ENCODE assay signal across 1 cellular context in the genomic region with DNA sequence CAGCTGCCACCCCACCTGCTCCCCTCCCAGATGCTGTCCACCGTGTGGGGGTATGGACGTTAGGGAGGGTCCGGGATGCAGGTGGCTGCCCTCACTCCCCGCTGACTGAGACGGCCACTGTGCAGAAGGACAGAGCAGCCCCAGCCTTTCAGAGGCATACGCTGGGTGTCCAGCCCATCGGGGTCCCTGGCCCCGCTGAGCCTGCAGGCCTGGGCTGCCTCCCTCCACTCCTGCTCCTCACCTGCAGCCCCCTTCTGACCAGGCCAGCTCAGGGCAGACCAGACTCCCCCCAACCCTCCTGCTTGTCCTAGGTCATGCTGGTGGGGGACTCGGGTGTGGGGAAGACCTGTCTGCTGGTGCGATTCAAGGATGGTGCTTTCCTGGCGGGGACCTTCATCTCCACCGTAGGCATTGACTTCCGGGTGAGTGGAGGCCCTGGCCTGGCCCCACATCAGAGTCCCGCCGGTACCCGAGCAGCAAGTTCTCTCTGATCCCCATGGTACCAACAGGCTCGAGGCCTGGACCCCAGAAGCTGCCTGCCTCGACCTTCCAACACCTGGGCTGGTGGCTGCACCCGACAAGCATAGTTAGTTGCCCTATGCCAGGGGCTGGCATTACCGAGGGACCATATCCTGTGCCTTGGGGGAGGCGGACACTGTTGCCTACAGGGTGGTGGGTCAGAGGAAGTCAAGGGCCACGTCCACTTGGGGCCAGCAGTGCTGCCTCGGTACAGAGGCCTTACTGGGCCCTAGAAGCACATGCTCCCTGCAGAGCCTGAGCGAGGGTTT.
TF ChIP-seq lines count a peak whose summit lies in the region.

No MANE protein-coding gene starts in this region.

TF ChIP-seq in WTC11, 78 proteins besides CTCF, POLR2A, EP300 and RAD21 (continued from another document and continues in another):
- TF ChIP-seq, protein P1, sequence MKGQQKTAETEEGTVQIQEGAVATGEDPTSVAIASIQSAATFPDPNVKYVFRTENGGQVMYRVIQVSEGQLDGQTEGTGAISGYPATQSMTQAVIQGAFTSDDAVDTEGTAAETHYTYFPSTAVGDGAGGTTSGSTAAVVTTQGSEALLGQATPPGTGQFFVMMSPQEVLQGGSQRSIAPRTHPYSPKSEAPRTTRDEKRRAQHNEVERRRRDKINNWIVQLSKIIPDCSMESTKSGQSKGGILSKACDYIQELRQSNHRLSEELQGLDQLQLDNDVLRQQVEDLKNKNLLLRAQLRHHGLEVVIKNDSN (CRISPR knock-in tag; IDR thresholded peaks at IDR 0.05), result no peak
- TF ChIP-seq, protein P2, sequence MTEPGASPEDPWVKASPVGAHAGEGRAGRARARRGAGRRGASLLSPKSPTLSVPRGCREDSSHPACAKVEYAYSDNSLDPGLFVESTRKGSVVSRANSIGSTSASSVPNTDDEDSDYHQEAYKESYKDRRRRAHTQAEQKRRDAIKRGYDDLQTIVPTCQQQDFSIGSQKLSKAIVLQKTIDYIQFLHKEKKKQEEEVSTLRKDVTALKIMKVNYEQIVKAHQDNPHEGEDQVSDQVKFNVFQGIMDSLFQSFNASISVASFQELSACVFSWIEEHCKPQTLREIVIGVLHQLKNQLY (CRISPR knock-in tag; IDR thresholded peaks at IDR 0.05), result peak; percentile 84; the same call in 1 of the 2 replicates
- TF ChIP-seq NR3C1 (CRISPR knock-in tag; conservative IDR thresholded peaks at IDR 0.05; ENCODE audit: low read depth) (no peak), CREM (CRISPR knock-in tag; IDR thresholded peaks at IDR 0.05) (0 out of 2 replicates have a peak, but pooled peaks have one; percentile 30), NR2C2 (CRISPR knock-in tag; IDR thresholded peaks at IDR 0.05) (no peak), PRRX2 (CRISPR knock-in tag; IDR thresholded peaks at IDR 0.05) (peak; percentile 78; the same call in 1 of the 2 replicates), GABPB1 (CRISPR knock-in tag; IDR thresholded peaks at IDR 0.05) (no peak), MYBL2 (CRISPR knock-in tag; IDR thresholded peaks at IDR 0.05) (no peak), ZNF138 (CRISPR knock-in tag; conservative IDR thresholded peaks at IDR 0.05) (no peak), NR1H2 (CRISPR knock-in tag; IDR thresholded peaks at IDR 0.05) (0 out of 2 replicates have a peak, but pooled peaks have one; percentile 10), ZNF317 (CRISPR knock-in tag; IDR thresholded peaks at IDR 0.05; ENCODE audit: borderline replicate concordance, low read depth) (no peak), TEAD4 (CRISPR knock-in tag; IDR thresholded peaks at IDR 0.05) (no peak), GTF2I (CRISPR knock-in tag; conservative IDR thresholded peaks at IDR 0.05) (no peak), RELA (CRISPR knock-in tag; IDR thresholded peaks at IDR 0.05; ENCODE audit: borderline replicate concordance) (no peak), IRF2 (CRISPR knock-in tag; IDR thresholded peaks at IDR 0.05; ENCODE audit: borderline replicate concordance, low read depth) (no peak), ESRRA (CRISPR knock-in tag; IDR thresholded peaks at IDR 0.05; ENCODE audit: borderline replicate concordance) (no peak), GRHL2 (CRISPR knock-in tag; IDR thresholded peaks at IDR 0.05; ENCODE audit: insufficient replicate concordance, severe bottlenecking) (no peak)
- TF ChIP-seq, protein P3, sequence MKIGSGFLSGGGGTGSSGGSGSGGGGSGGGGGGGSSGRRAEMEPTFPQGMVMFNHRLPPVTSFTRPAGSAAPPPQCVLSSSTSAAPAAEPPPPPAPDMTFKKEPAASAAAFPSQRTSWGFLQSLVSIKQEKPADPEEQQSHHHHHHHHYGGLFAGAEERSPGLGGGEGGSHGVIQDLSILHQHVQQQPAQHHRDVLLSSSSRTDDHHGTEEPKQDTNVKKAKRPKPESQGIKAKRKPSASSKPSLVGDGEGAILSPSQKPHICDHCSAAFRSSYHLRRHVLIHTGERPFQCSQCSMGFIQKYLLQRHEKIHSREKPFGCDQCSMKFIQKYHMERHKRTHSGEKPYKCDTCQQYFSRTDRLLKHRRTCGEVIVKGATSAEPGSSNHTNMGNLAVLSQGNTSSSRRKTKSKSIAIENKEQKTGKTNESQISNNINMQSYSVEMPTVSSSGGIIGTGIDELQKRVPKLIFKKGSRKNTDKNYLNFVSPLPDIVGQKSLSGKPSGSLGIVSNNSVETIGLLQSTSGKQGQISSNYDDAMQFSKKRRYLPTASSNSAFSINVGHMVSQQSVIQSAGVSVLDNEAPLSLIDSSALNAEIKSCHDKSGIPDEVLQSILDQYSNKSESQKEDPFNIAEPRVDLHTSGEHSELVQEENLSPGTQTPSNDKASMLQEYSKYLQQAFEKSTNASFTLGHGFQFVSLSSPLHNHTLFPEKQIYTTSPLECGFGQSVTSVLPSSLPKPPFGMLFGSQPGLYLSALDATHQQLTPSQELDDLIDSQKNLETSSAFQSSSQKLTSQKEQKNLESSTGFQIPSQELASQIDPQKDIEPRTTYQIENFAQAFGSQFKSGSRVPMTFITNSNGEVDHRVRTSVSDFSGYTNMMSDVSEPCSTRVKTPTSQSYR (CRISPR knock-in tag; IDR thresholded peaks at IDR 0.05), result no peak
- TF ChIP-seq, protein P4, sequence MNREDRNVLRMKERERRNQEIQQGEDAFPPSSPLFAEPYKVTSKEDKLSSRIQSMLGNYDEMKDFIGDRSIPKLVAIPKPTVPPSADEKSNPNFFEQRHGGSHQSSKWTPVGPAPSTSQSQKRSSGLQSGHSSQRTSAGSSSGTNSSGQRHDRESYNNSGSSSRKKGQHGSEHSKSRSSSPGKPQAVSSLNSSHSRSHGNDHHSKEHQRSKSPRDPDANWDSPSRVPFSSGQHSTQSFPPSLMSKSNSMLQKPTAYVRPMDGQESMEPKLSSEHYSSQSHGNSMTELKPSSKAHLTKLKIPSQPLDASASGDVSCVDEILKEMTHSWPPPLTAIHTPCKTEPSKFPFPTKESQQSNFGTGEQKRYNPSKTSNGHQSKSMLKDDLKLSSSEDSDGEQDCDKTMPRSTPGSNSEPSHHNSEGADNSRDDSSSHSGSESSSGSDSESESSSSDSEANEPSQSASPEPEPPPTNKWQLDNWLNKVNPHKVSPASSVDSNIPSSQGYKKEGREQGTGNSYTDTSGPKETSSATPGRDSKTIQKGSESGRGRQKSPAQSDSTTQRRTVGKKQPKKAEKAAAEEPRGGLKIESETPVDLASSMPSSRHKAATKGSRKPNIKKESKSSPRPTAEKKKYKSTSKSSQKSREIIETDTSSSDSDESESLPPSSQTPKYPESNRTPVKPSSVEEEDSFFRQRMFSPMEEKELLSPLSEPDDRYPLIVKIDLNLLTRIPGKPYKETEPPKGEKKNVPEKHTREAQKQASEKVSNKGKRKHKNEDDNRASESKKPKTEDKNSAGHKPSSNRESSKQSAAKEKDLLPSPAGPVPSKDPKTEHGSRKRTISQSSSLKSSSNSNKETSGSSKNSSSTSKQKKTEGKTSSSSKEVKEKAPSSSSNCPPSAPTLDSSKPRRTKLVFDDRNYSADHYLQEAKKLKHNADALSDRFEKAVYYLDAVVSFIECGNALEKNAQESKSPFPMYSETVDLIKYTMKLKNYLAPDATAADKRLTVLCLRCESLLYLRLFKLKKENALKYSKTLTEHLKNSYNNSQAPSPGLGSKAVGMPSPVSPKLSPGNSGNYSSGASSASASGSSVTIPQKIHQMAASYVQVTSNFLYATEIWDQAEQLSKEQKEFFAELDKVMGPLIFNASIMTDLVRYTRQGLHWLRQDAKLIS (CRISPR knock-in tag; IDR thresholded peaks at IDR 0.05; ENCODE audit: borderline replicate concordance), result no peak
- TF ChIP-seq, protein P5, sequence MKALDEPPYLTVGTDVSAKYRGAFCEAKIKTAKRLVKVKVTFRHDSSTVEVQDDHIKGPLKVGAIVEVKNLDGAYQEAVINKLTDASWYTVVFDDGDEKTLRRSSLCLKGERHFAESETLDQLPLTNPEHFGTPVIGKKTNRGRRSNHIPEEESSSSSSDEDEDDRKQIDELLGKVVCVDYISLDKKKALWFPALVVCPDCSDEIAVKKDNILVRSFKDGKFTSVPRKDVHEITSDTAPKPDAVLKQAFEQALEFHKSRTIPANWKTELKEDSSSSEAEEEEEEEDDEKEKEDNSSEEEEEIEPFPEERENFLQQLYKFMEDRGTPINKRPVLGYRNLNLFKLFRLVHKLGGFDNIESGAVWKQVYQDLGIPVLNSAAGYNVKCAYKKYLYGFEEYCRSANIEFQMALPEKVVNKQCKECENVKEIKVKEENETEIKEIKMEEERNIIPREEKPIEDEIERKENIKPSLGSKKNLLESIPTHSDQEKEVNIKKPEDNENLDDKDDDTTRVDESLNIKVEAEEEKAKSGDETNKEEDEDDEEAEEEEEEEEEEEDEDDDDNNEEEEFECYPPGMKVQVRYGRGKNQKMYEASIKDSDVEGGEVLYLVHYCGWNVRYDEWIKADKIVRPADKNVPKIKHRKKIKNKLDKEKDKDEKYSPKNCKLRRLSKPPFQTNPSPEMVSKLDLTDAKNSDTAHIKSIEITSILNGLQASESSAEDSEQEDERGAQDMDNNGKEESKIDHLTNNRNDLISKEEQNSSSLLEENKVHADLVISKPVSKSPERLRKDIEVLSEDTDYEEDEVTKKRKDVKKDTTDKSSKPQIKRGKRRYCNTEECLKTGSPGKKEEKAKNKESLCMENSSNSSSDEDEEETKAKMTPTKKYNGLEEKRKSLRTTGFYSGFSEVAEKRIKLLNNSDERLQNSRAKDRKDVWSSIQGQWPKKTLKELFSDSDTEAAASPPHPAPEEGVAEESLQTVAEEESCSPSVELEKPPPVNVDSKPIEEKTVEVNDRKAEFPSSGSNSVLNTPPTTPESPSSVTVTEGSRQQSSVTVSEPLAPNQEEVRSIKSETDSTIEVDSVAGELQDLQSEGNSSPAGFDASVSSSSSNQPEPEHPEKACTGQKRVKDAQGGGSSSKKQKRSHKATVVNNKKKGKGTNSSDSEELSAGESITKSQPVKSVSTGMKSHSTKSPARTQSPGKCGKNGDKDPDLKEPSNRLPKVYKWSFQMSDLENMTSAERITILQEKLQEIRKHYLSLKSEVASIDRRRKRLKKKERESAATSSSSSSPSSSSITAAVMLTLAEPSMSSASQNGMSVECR (CRISPR knock-in tag; IDR thresholded peaks at IDR 0.05; ENCODE audit: borderline replicate concordance), result peak; percentile 58; the same call in 1 of the 2 replicates
- TF ChIP-seq, protein P6, sequence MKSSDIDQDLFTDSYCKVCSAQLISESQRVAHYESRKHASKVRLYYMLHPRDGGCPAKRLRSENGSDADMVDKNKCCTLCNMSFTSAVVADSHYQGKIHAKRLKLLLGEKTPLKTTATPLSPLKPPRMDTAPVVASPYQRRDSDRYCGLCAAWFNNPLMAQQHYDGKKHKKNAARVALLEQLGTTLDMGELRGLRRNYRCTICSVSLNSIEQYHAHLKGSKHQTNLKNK (CRISPR knock-in tag; IDR thresholded peaks at IDR 0.05), result no peak
- TF ChIP-seq, protein P7, sequence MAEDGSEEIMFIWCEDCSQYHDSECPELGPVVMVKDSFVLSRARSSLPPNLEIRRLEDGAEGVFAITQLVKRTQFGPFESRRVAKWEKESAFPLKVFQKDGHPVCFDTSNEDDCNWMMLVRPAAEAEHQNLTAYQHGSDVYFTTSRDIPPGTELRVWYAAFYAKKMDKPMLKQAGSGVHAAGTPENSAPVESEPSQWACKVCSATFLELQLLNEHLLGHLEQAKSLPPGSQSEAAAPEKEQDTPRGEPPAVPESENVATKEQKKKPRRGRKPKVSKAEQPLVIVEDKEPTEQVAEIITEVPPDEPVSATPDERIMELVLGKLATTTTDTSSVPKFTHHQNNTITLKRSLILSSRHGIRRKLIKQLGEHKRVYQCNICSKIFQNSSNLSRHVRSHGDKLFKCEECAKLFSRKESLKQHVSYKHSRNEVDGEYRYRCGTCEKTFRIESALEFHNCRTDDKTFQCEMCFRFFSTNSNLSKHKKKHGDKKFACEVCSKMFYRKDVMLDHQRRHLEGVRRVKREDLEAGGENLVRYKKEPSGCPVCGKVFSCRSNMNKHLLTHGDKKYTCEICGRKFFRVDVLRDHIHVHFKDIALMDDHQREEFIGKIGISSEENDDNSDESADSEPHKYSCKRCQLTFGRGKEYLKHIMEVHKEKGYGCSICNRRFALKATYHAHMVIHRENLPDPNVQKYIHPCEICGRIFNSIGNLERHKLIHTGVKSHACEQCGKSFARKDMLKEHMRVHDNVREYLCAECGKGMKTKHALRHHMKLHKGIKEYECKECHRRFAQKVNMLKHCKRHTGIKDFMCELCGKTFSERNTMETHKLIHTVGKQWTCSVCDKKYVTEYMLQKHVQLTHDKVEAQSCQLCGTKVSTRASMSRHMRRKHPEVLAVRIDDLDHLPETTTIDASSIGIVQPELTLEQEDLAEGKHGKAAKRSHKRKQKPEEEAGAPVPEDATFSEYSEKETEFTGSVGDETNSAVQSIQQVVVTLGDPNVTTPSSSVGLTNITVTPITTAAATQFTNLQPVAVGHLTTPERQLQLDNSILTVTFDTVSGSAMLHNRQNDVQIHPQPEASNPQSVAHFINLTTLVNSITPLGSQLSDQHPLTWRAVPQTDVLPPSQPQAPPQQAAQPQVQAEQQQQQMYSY (CRISPR knock-in tag; IDR thresholded peaks at IDR 0.05), result 0 out of 2 replicates have a peak, but pooled peaks have one; percentile 1
- TF ChIP-seq, protein P8, sequence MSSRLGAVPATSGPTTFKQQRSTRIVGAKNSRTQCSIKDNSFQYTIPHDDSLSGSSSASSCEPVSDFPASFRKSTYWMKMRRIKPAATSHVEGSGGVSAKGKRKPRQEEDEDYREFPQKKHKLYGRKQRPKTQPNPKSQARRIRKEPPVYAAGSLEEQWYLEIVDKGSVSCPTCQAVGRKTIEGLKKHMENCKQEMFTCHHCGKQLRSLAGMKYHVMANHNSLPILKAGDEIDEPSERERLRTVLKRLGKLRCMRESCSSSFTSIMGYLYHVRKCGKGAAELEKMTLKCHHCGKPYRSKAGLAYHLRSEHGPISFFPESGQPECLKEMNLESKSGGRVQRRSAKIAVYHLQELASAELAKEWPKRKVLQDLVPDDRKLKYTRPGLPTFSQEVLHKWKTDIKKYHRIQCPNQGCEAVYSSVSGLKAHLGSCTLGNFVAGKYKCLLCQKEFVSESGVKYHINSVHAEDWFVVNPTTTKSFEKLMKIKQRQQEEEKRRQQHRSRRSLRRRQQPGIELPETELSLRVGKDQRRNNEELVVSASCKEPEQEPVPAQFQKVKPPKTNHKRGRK (CRISPR knock-in tag; IDR thresholded peaks at IDR 0.05; ENCODE audit: borderline replicate concordance), result no peak
- TF ChIP-seq, protein P9, sequence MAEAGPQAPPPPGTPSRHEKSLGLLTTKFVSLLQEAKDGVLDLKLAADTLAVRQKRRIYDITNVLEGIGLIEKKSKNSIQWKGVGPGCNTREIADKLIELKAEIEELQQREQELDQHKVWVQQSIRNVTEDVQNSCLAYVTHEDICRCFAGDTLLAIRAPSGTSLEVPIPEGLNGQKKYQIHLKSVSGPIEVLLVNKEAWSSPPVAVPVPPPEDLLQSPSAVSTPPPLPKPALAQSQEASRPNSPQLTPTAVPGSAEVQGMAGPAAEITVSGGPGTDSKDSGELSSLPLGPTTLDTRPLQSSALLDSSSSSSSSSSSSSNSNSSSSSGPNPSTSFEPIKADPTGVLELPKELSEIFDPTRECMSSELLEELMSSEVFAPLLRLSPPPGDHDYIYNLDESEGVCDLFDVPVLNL (CRISPR knock-in tag; IDR thresholded peaks at IDR 0.05; ENCODE audit: borderline replicate concordance, low read depth), result no peak
- TF ChIP-seq, protein P10, sequence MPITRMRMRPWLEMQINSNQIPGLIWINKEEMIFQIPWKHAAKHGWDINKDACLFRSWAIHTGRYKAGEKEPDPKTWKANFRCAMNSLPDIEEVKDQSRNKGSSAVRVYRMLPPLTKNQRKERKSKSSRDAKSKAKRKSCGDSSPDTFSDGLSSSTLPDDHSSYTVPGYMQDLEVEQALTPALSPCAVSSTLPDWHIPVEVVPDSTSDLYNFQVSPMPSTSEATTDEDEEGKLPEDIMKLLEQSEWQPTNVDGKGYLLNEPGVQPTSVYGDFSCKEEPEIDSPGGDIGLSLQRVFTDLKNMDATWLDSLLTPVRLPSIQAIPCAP (CRISPR knock-in tag; IDR thresholded peaks at IDR 0.05), result no peak
